ENCODE assay signal across 10 cellular contexts in the genomic region with DNA sequence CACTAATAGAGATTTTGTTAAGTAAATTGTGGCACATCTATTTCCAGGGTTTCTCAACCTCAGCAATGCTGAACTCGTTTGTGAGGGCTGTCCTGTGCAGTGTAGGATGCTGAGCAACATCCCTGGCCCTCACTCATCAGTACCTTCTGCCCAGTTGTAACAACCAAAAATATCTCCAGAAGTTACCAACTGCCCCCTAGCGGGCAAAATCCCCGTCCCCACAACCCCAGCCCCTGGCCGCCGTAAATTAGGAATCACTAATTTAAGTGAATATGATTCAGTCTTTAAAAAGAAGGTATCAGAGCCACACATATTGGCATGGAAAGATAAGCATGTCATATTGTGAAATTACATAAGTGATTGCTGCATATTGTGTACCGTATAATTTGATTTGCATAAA.
A peak's percentile ranks its signal among the peaks of the same experiment; 100 is the strongest.
DNase-seq lines count a peak whose midpoint lies in the region; ATAC-seq, FAIRE-seq and TF ChIP-seq lines count a peak whose summit lies in the region.
"Had no signal": no experiment of that assay in that cellular context is flagged by ENCODE, and none has a peak within 500 bp of the region (broad histone marks: within the 10 kb centered on the region; RNA-seq: fewer than 3 reads in every experiment).

No MANE protein-coding gene starts in this region.

- peaks cover 4% of the 10 kb centered on the region for H3K27me3 ChIP-seq in A673 (replicated peaks; ENCODE audit: insufficient read depth, low read depth, low read length, poor library complexity)

- no peaks in the 10 kb centered on the region for H3K36me3 ChIP-seq in A673 (ENCODE audit: insufficient read depth, low read length, poor library complexity, severe bottlenecking)

- TF ChIP-seq CTCF in A673 (conservative IDR thresholded peaks at IDR 0.05; ENCODE audit: low read depth, low read length) (peak; percentile 73), GM13977 (IDR thresholded peaks at IDR 0.05; ENCODE audit: extremely low read depth, insufficient read depth, missing control alignments) (peak; percentile 36), WTC11 (IDR thresholded peaks at IDR 0.05) (0 out of 2 replicates have a peak, but pooled peaks have one; percentile 19), RWPE1 (conservative IDR thresholded peaks at IDR 0.05; ENCODE audit: low read depth) (no peak)

- no peaks in the 10 kb centered on the region for H3K36me3 Mint-ChIP-seq in WTC11

- DNase-seq in A673 (ENCODE audit: low spot score) (peak; percentile 45), GM13977 (ENCODE audit: low spot score) (no peak), WTC11 (ENCODE audit: low spot score) (peak; percentile 46), hepatic stellate cell (ENCODE audit: low spot score) (peak; percentile 2), GM19239 (ENCODE audit: insufficient read length, low spot score) (no peak), RWPE1 (ENCODE audit: low spot score) (no peak), HK-2 (ENCODE audit: unreplicated experiment) (no peak)
- DNase-seq: effector memory CD8-positive, alpha-beta T cell had no signal

- H3K27me3 Mint-ChIP-seq in WTC11 (ENCODE audit: low read depth) = no peaks in the 10 kb centered on the region
- H3K27me3 Mint-ChIP-seq: effector memory CD8-positive, alpha-beta T cell had no signal

- intact Hi-C loops in A673 (cut with micrococcal nuclease; ENCODE audit: unreplicated experiment) = loop anchor here (2.0 to 10.0 kb wide), 3 partner anchors 602 to 1108 kb away; no protein-coding TSS in a partner anchor

- H3K9me3 ChIP-seq in A673 (ENCODE audit: low read depth, low read length, poor library complexity, severe bottlenecking) = no peaks in the 10 kb centered on the region

- POLR2A ChIA-PET in A673 (lab: Charles Lee; ENCODE audit: low non-redundant PET) (no interaction called here), WTC11 (lab: Charles Lee) (no interaction called here), RWPE1 (lab: Yijun Ruan, JAX; ENCODE audit: low non-redundant PET) (no interaction called here)

- no peak for FAIRE-seq in GM19239 (lab: Jason Lieb, UNC)

- ATAC-seq in WTC11 = peak; percentile 73; the same call in 1 of the 2 replicates
- ATAC-seq in GM18858 (IDR thresholded peaks at IDR 0.05; ENCODE audit: unreplicated experiment) = no peak
- ATAC-seq: effector memory CD8-positive, alpha-beta T cell had no signal

- H3K4me1 Mint-ChIP-seq in WTC11 = peaks cover 6% of the 10 kb centered on the region

- H3K4me1 ChIP-seq in A673 (ENCODE audit: insufficient read depth, low read length, poor library complexity, severe bottlenecking) = no peaks in the 10 kb centered on the region

- BruUV-seq in A673 (replicated peaks; lab: Mats Ljungman, UMichigan) = no TSS peak

- H3K4me3 ChIP-seq in A673 (ENCODE audit: low read depth, low read length, poor library complexity, severe bottlenecking) = no peak overlapping the region
- H3K4me3 ChIP-seq: skin epidermis had no signal

- in situ Hi-C loops in GM13977 (cut with MboI; ENCODE audit: low pct_unique_long_range_greater_than_20kb, low sequenced_read_pairs, unreplicated experiment) = loop anchor here (25.0 kb wide), 1 partner anchor 1059 kb away; no protein-coding TSS in a partner anchor

- no peak overlapping the region for H3K27ac Mint-ChIP-seq in WTC11
- H3K27ac Mint-ChIP-seq: effector memory CD8-positive, alpha-beta T cell had no signal

- no peak overlapping the region for H3K4me3 Mint-ChIP-seq in WTC11
- H3K4me3 Mint-ChIP-seq: effector memory CD8-positive, alpha-beta T cell had no signal

- no peak overlapping the region for H3K27ac ChIP-seq in A673 (ENCODE audit: low read depth, low read length, poor library complexity, severe bottlenecking)
- no peak overlapping the region for H3K27ac ChIP-seq in RWPE1
- H3K27ac ChIP-seq: skin epidermis had no signal

- CTCF ChIA-PET in A673 (lab: Charles Lee) = no interaction called here
- CTCF ChIA-PET in WTC11 (lab: Charles Lee) = no interaction called here
- CTCF ChIA-PET in RWPE1 (lab: Yijun Ruan, JAX) = no interaction called here

- no peaks in the 10 kb centered on the region for H3K9me3 Mint-ChIP-seq in WTC11
- H3K9me3 Mint-ChIP-seq: effector memory CD8-positive, alpha-beta T cell had no signal

TF ChIP-seq in WTC11, 78 proteins besides CTCF, POLR2A, EP300 and RAD21:
- TF ChIP-seq ZNF138 (CRISPR knock-in tag; conservative IDR thresholded peaks at IDR 0.05) (no peak), NR3C1 (CRISPR knock-in tag; conservative IDR thresholded peaks at IDR 0.05; ENCODE audit: low read depth) (no peak), ZNF263 (CRISPR knock-in tag; IDR thresholded peaks at IDR 0.05; ENCODE audit: low read depth) (no peak), OVOL2 (CRISPR knock-in tag; IDR thresholded peaks at IDR 0.05; ENCODE audit: borderline replicate concordance) (no peak), ZNF423 (CRISPR knock-in tag; IDR thresholded peaks at IDR 0.05) (no peak), SMAD3 (CRISPR knock-in tag; IDR thresholded peaks at IDR 0.05; ENCODE audit: borderline replicate concordance) (no peak), ZNF416 (CRISPR knock-in tag; IDR thresholded peaks at IDR 0.05) (no peak), ZNF219 (CRISPR knock-in tag; IDR thresholded peaks at IDR 0.05; ENCODE audit: borderline replicate concordance) (no peak), IRF2 (CRISPR knock-in tag; IDR thresholded peaks at IDR 0.05; ENCODE audit: borderline replicate concordance, low read depth) (no peak)
- TF ChIP-seq, protein P1, sequence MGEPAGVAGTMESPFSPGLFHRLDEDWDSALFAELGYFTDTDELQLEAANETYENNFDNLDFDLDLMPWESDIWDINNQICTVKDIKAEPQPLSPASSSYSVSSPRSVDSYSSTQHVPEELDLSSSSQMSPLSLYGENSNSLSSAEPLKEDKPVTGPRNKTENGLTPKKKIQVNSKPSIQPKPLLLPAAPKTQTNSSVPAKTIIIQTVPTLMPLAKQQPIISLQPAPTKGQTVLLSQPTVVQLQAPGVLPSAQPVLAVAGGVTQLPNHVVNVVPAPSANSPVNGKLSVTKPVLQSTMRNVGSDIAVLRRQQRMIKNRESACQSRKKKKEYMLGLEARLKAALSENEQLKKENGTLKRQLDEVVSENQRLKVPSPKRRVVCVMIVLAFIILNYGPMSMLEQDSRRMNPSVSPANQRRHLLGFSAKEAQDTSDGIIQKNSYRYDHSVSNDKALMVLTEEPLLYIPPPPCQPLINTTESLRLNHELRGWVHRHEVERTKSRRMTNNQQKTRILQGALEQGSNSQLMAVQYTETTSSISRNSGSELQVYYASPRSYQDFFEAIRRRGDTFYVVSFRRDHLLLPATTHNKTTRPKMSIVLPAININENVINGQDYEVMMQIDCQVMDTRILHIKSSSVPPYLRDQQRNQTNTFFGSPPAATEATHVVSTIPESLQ (CRISPR knock-in tag; IDR thresholded peaks at IDR 0.05) = no peak
- TF ChIP-seq, protein P2, sequence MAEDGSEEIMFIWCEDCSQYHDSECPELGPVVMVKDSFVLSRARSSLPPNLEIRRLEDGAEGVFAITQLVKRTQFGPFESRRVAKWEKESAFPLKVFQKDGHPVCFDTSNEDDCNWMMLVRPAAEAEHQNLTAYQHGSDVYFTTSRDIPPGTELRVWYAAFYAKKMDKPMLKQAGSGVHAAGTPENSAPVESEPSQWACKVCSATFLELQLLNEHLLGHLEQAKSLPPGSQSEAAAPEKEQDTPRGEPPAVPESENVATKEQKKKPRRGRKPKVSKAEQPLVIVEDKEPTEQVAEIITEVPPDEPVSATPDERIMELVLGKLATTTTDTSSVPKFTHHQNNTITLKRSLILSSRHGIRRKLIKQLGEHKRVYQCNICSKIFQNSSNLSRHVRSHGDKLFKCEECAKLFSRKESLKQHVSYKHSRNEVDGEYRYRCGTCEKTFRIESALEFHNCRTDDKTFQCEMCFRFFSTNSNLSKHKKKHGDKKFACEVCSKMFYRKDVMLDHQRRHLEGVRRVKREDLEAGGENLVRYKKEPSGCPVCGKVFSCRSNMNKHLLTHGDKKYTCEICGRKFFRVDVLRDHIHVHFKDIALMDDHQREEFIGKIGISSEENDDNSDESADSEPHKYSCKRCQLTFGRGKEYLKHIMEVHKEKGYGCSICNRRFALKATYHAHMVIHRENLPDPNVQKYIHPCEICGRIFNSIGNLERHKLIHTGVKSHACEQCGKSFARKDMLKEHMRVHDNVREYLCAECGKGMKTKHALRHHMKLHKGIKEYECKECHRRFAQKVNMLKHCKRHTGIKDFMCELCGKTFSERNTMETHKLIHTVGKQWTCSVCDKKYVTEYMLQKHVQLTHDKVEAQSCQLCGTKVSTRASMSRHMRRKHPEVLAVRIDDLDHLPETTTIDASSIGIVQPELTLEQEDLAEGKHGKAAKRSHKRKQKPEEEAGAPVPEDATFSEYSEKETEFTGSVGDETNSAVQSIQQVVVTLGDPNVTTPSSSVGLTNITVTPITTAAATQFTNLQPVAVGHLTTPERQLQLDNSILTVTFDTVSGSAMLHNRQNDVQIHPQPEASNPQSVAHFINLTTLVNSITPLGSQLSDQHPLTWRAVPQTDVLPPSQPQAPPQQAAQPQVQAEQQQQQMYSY (CRISPR knock-in tag; IDR thresholded peaks at IDR 0.05) = no peak
- TF ChIP-seq, protein P3, sequence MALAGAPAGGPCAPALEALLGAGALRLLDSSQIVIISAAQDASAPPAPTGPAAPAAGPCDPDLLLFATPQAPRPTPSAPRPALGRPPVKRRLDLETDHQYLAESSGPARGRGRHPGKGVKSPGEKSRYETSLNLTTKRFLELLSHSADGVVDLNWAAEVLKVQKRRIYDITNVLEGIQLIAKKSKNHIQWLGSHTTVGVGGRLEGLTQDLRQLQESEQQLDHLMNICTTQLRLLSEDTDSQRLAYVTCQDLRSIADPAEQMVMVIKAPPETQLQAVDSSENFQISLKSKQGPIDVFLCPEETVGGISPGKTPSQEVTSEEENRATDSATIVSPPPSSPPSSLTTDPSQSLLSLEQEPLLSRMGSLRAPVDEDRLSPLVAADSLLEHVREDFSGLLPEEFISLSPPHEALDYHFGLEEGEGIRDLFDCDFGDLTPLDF (CRISPR knock-in tag; IDR thresholded peaks at IDR 0.05) = no peak

Comparison
In these comparisons a context has a peak if more than half of its experiments do, and no peak if none do; other contexts are left out.
1. DNase-seq: peak in A673 (single experiment), WTC11 (single experiment) and hepatic stellate cell (single experiment); none in GM13977 (single experiment), GM19239 (single experiment), RWPE1 (single experiment) and HK-2 (single experiment).